1 cellular context compared by ENCODE assay signal in the genomic region with DNA sequence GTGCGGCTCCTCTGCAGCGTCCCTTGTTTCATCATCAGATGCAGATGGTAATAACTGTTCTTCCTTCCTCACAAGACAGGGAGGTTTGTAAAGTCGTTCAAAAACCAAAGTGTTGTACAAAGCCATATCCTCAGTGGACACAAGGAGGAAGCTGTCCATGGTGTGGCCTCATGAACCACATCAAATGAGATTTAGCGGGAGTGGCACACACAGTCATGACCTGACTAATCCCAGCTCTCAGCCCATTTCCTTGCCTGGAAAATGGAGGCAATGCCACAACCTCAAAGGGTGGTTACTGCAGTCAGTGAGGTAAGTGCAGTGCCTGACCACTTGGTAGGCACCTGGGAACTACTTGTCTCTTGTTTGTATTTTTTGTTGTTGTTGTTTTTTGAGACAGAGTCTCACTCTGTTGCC.
TF ChIP-seq lines count a peak whose summit lies in the region.

No MANE protein-coding gene starts in this region.

TF ChIP-seq in GM12878, 131 proteins besides CTCF, POLR2A, EP300 and RAD21:
- TF ChIP-seq ZNF622 (IDR thresholded peaks at IDR 0.05), result no peak
- TF ChIP-seq, protein P1, sequence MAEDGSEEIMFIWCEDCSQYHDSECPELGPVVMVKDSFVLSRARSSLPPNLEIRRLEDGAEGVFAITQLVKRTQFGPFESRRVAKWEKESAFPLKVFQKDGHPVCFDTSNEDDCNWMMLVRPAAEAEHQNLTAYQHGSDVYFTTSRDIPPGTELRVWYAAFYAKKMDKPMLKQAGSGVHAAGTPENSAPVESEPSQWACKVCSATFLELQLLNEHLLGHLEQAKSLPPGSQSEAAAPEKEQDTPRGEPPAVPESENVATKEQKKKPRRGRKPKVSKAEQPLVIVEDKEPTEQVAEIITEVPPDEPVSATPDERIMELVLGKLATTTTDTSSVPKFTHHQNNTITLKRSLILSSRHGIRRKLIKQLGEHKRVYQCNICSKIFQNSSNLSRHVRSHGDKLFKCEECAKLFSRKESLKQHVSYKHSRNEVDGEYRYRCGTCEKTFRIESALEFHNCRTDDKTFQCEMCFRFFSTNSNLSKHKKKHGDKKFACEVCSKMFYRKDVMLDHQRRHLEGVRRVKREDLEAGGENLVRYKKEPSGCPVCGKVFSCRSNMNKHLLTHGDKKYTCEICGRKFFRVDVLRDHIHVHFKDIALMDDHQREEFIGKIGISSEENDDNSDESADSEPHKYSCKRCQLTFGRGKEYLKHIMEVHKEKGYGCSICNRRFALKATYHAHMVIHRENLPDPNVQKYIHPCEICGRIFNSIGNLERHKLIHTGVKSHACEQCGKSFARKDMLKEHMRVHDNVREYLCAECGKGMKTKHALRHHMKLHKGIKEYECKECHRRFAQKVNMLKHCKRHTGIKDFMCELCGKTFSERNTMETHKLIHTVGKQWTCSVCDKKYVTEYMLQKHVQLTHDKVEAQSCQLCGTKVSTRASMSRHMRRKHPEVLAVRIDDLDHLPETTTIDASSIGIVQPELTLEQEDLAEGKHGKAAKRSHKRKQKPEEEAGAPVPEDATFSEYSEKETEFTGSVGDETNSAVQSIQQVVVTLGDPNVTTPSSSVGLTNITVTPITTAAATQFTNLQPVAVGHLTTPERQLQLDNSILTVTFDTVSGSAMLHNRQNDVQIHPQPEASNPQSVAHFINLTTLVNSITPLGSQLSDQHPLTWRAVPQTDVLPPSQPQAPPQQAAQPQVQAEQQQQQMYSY (CRISPR knock-in tag; IDR thresholded peaks at IDR 0.05), result no peak
